7 cellular contexts compared by ENCODE assay signal in the genomic region with DNA sequence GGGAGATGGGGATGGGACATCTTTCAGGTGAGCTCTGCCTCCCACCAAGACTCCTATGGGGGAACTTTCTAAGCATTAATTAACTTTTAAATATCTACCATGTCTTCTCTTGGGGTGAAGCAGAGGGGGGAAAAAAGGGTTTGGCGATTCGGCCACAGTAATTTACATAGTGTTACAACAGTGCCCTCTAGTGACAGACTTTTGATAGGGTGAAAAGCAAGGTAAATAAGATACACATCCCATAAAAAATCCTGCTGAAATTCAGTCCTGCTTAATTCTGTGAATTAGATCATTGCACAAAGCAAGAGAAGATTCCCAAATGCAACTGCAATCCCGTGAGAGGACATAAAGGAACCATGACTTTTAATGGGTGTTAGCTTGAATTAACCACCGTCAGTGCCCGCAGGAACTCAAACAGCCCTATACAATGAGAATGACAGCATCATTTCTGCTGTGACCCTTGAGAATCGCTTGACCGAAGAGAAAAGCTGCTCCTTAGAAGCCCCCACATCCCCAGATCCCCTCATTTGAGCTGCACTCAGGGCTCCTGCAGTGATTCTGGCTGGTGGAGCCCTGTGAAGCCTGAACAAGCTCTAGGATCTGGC. TPM values are rescaled to one million over a fixed set of nuclear protein-coding genes. Genes with fewer than 3 reads are reported as not detected.
DNase-seq lines count a peak whose midpoint lies in the region; ATAC-seq, FAIRE-seq and TF ChIP-seq lines count a peak whose summit lies in the region.

No MANE protein-coding gene starts in this region.

- H3K27ac ChIP-seq in OCI-LY3 (ENCODE audit: low read length): no peak overlapping the region
- no peak overlapping the region for H3K27ac ChIP-seq in H1 (ENCODE audit: low read depth, low read length)
- no peak overlapping the region for H3K27ac ChIP-seq in neural progenitor cell

- no peak overlapping the region for H3K14ac ChIP-seq in H1 (ENCODE audit: insufficient read length)

- no peak overlapping the region for H2BK120ac ChIP-seq in H1 (replicated peaks; ENCODE audit: low read depth, low read length)

- H3K79me2 ChIP-seq in OCI-LY3 (ENCODE audit: low read length): no peaks in the 10 kb centered on the region
- H3K79me2 ChIP-seq in H1 (ENCODE audit: control insufficient read depth in 1 of 2, insufficient read depth in 2 of 2, low read length in 2 of 2): no peaks in the 10 kb centered on the region
- no peaks in the 10 kb centered on the region for H3K79me2 ChIP-seq in neural progenitor cell (ENCODE audit: low read depth)

- H2BK20ac ChIP-seq in H1 (ENCODE audit: low read length): no peak overlapping the region

- H3K9me3 Mint-ChIP-seq in HFFc6 (no peaks in the 10 kb centered on the region), neural progenitor cell (no peaks in the 10 kb centered on the region)

- H3K4me1 Mint-ChIP-seq in HFFc6 (ENCODE audit: low read depth) (no peaks in the 10 kb centered on the region), neural progenitor cell (no peaks in the 10 kb centered on the region)

- H3K9me3 ChIP-seq in OCI-LY3 (ENCODE audit: insufficient read depth, low read length) (no peaks in the 10 kb centered on the region), H1 (ENCODE audit: insufficient read depth in 2 of 2, low read depth in 1 of 2, low read length in 1 of 2) (no peaks in the 10 kb centered on the region), neural progenitor cell (ENCODE audit: low read depth) (no peaks in the 10 kb centered on the region)

- H3K4me3 ChIP-seq in OCI-LY3 (ENCODE audit: low read length): peak overlapping the region; percentile 36
- no peak overlapping the region for H3K4me3 ChIP-seq in H1 (ENCODE audit: extremely low read depth in 1 of 4, insufficient read depth in 2 of 4, low read depth in 3 of 4, low read length in 4 of 4)
- no peak overlapping the region for H3K4me3 ChIP-seq in neural progenitor cell

- no peaks in the 10 kb centered on the region for H3K27me3 ChIP-seq in OCI-LY3 (ENCODE audit: low read depth, low read length)
- no peaks in the 10 kb centered on the region for H3K27me3 ChIP-seq in H1 (replicated peaks in 1 of 4; ENCODE audit: control insufficient read depth in 3 of 4, extremely low read depth in 1 of 4, insufficient read depth in 3 of 4, low read length in 3 of 4)
- H3K27me3 ChIP-seq in neural progenitor cell: no peaks in the 10 kb centered on the region

- no peak overlapping the region for H4K91ac ChIP-seq in H1 (replicated peaks; ENCODE audit: insufficient read length, low read length)

- WGBS in H1 (ENCODE audit: extremely low coverage in 1 of 2, insufficient coverage in 1 of 2, insufficient read length in 1 of 2, insufficient replicate concordance in 2 of 2, low coverage in 1 of 2, low lambda C conversion rate in 2 of 2, missing lambda C conversion rate in 1 of 2), 2 experiments: 69% methylated on average over 7 of the region's 7 CpGs; no CpG with 5 or more reads in 1 of the 2 experiments

- H3K27ac Mint-ChIP-seq in HFFc6 (no peak overlapping the region), neural progenitor cell (no peak overlapping the region)

- POLR2A ChIA-PET in H1 (lab: Charles Lee; ENCODE audit: partially characterized antibody): interaction anchor here (0.6 kb wide), 1 partner anchor 285 kb away, joined by 3 read pairs; no protein-coding TSS in a partner anchor

- TF ChIP-seq EP300 in H1 (IDR thresholded peaks at IDR 0.05; ENCODE audit: borderline replicate concordance in 1 of 2, low read depth in 2 of 2, low read length in 2 of 2): no peak

- TF ChIP-seq CTCF in HFFc6 (IDR thresholded peaks at IDR 0.05): peak; percentile 87
- peak; percentile 64 for TF ChIP-seq CTCF in OCI-LY3 (IDR thresholded peaks at IDR 0.05; ENCODE audit: low read depth, low read length)
- peak in 2 of 3 experiments; percentile 48 to 65; a peak in 3 of 4 replicates for TF ChIP-seq CTCF in H1 (IDR thresholded peaks at IDR 0.05; ENCODE audit: control extremely low read depth in 1 of 3, insufficient read depth in 1 of 3, low read depth in 1 of 3, low read length in 3 of 3)
- TF ChIP-seq CTCF in neural progenitor cell (IDR thresholded peaks at IDR 0.05): peak; percentile 76

- no peaks in the 10 kb centered on the region for H4K20me1 ChIP-seq in OCI-LY3 (ENCODE audit: insufficient read depth, low read length)
- H4K20me1 ChIP-seq in H1 (replicated peaks in 1 of 2; ENCODE audit: control insufficient read depth in 1 of 2, insufficient read depth in 2 of 2, low read length in 2 of 2): no peaks in the 10 kb centered on the region
- H4K20me1 ChIP-seq in neural progenitor cell (ENCODE audit: low read depth): no peaks in the 10 kb centered on the region

- H3K4me2 ChIP-seq in OCI-LY3 (ENCODE audit: low read length) (peak overlapping the region; percentile 47), H1 (ENCODE audit: insufficient read depth in 1 of 2, low read depth in 2 of 2, low read length in 2 of 2) (no peak overlapping the region), neural progenitor cell (no peak overlapping the region)

- no peak overlapping the region for H3K56ac ChIP-seq in H1 (replicated peaks; ENCODE audit: insufficient read length, low read depth, low read length)

- TF ChIP-seq POLR2A in H1 (IDR thresholded peaks at IDR 0.05; ENCODE audit: control extremely low read depth in 1 of 2, low read depth in 2 of 2, low read length in 2 of 2): no peak

- H3K9ac ChIP-seq in OCI-LY3 (ENCODE audit: low read length) (no peak overlapping the region), H1 (replicated peaks in 1 of 4; ENCODE audit: extremely low read depth in 1 of 4, low read depth in 3 of 4, low read length in 3 of 4) (no peak overlapping the region), neural progenitor cell (no peak overlapping the region)

- no peak overlapping the region for H3K4me3 Mint-ChIP-seq in HFFc6
- no peak overlapping the region for H3K4me3 Mint-ChIP-seq in neural progenitor cell

- no peaks in the 10 kb centered on the region for H3K36me3 Mint-ChIP-seq in HFFc6 (ENCODE audit: low read depth)
- H3K36me3 Mint-ChIP-seq in neural progenitor cell: no peaks in the 10 kb centered on the region

- no peak overlapping the region for H3K4ac ChIP-seq in H1 (replicated peaks; ENCODE audit: insufficient read length, low read depth, low read length)

- H3K36me3 ChIP-seq in OCI-LY3 (replicated peaks; ENCODE audit: low read depth, low read length) (no peaks in the 10 kb centered on the region), H1 (ENCODE audit: control insufficient read depth in 2 of 4, insufficient read depth in 4 of 4, low read length in 3 of 4) (no peaks in the 10 kb centered on the region), neural progenitor cell (no peaks in the 10 kb centered on the region)

- H3K23ac ChIP-seq in H1 (ENCODE audit: insufficient read length): no peak overlapping the region

- H2BK12ac ChIP-seq in H1 (ENCODE audit: low read depth, low read length): no peak overlapping the region

- H3K18ac ChIP-seq in H1 (ENCODE audit: extremely low read depth, low read length): no peak overlapping the region

- no peak overlapping the region; the same call in 1 of the 2 replicates for H2BK15ac ChIP-seq in H1 (ENCODE audit: low read length)

- ATAC-seq in GM19023 (IDR thresholded peaks at IDR 0.05; ENCODE audit: unreplicated experiment): no peak

- H3K27me3 Mint-ChIP-seq in HFFc6 (ENCODE audit: insufficient read depth) (peaks cover 11% of the 10 kb centered on the region), neural progenitor cell (ENCODE audit: insufficient read depth, low read depth) (no peaks in the 10 kb centered on the region)

- H3K4me1 ChIP-seq in OCI-LY3 (ENCODE audit: low read length) (no peaks in the 10 kb centered on the region), H1 (replicated peaks in 1 of 4; ENCODE audit: control insufficient read depth in 3 of 4, insufficient read depth in 4 of 4, low read length in 3 of 4) (no peaks in the 10 kb centered on the region; a peak in 1 of 7 replicates), neural progenitor cell (no peaks in the 10 kb centered on the region)

- FAIRE-seq in H1 (lab: Jason Lieb, UNC): peak; percentile 13

- H4K8ac ChIP-seq in H1 (ENCODE audit: extremely low read depth, insufficient read depth, low read length): no peak overlapping the region

- no peaks in the 10 kb centered on the region for H3K79me1 ChIP-seq in H1 (ENCODE audit: low read depth, low read length)

- 0 out of 2 replicates have a peak overlapping the region, but pooled peaks have one; percentile 31 for H2BK5ac ChIP-seq in H1 (ENCODE audit: low read depth, low read length)

- DNase-seq in EL: peak; percentile 47
- DNase-seq in HFFc6: peak; percentile 38
- no peak for DNase-seq in H1 (ENCODE audit: low read depth in 1 of 2, low spot score in 2 of 2)
- DNase-seq in neural progenitor cell (ENCODE audit: low spot score): peak; percentile 78
- DNase-seq in NCI-H2171 treated with DMSO at 0.1 percent for 48 hours (lab: John Stamatoyannopoulos, UW): no peak

- no peak overlapping the region for H2AK5ac ChIP-seq in H1 (ENCODE audit: low read depth, low read length)

- no peak overlapping the region for H4K5ac ChIP-seq in H1 (ENCODE audit: insufficient read length, low read depth, low read length)

- CTCF ChIA-PET in H1 (lab: Charles Lee; ENCODE audit: partially characterized antibody): interaction anchor here (0.6 to 5.7 kb wide), 43 partner anchors 8 to 606 kb away, joined by 3 to 45 read pairs (median 4); a partner anchor contains a TSS

- H3F3A ChIP-seq in neural progenitor cell (ENCODE audit: low read depth): no peaks in the 10 kb centered on the region

- peak; percentile 54 to 63 for TF ChIP-seq RAD21 in H1 (IDR thresholded peaks at IDR 0.05 in 1 of 2, conservative IDR thresholded peaks at IDR 0.05 in 1 of 2; ENCODE audit: low read depth in 2 of 2, low read length in 2 of 2)

- H2AFZ ChIP-seq in OCI-LY3 (ENCODE audit: low read depth, low read length) (0 out of 2 replicates have a peak overlapping the region, but pooled peaks have one; percentile 25), H1 (ENCODE audit: low read length) (peak overlapping the region; percentile 70), neural progenitor cell (replicated peaks) (peak overlapping the region; percentile 31)

- no peaks in the 10 kb centered on the region for H3K23me2 ChIP-seq in H1 (ENCODE audit: low read depth, low read length)

TF ChIP-seq in H1, 55 proteins besides CTCF, POLR2A, EP300 and RAD21 (continues in another document):
- TF ChIP-seq TCF12 (IDR thresholded peaks at IDR 0.05; ENCODE audit: low read depth, low read length) (no peak), CHD1 (IDR thresholded peaks at IDR 0.05; ENCODE audit: low read depth, low read length) (no peak)

RNA-seq across cellular contexts. Expression of a gene that starts 32.8 kb away (rescaled TPM):
- total RNA-seq in HFFc6 (2021; fragmentation: NEBNext Ultra II Directional; extraction: Animal tissue kit (Norgen Biotek cat#: 25700)): under 1 TPM in 1 of 6 experiments, not detected in 5; 0.10 TPM
- 2.0 and 2.6 TPM in 2 replicates for total RNA-seq in H1 (2021; fragmentation: NEBNext Ultra II Directional; extraction: Animal tissue kit (Norgen Biotek cat#: 25700))
- polyA plus RNA-seq in H1 (2011; rRNA removed): 2.1 TPM in 2 replicates
- 2.6 TPM for polyA plus RNA-seq in H1 (2011; cell fraction: cytosol; rRNA removed)
- polyA plus RNA-seq in H1 (2011; cell fraction: nucleus; rRNA removed): 5.7 TPM
- 1.5 to 2.3 TPM (median 1.6 TPM) in 4 replicates for polyA plus RNA-seq in H1 (2012, experiment 1 of 2)
- polyA plus RNA-seq in H1 (2012, experiment 2 of 2): 0.70 TPM
- polyA plus RNA-seq in H1 (2013, experiment 1 of 2): 1.9 TPM
- polyA plus RNA-seq in H1 (2013, experiment 2 of 2): 1.7 TPM
- polyA minus RNA-seq in H1 (2011; rRNA and poly(A)+ RNA removed): 2.0 and 3.2 TPM in 2 replicates
- 1.4 TPM for polyA minus RNA-seq in H1 (2011; cell fraction: cytosol; rRNA and poly(A)+ RNA removed)
- polyA minus RNA-seq in H1 (2011; cell fraction: nucleus; rRNA and poly(A)+ RNA removed): 4.3 TPM
- 0.15 TPM in 1 of 2 replicates, not detected in the other for total RNA-seq in neural progenitor cell (ENCODE audit: low replicate concordance)

Comparison
In these comparisons a context has a peak if more than half of its experiments do, and no peak if none do; other contexts are left out.
1. DNase-seq: peak in EL (single experiment), HFFc6 (single experiment) and neural progenitor cell (single experiment); none in H1 (0 of 2) and NCI-H2171 treated with DMSO at 0.1 percent for 48 hours (single experiment).
2. Peak in every context shown above with its lines, with median percentiles within 50 percentile points of each other: CTCF ChIP-seq and H2AFZ ChIP-seq.